1 cellular context compared by ENCODE assay signal in the genomic region with DNA sequence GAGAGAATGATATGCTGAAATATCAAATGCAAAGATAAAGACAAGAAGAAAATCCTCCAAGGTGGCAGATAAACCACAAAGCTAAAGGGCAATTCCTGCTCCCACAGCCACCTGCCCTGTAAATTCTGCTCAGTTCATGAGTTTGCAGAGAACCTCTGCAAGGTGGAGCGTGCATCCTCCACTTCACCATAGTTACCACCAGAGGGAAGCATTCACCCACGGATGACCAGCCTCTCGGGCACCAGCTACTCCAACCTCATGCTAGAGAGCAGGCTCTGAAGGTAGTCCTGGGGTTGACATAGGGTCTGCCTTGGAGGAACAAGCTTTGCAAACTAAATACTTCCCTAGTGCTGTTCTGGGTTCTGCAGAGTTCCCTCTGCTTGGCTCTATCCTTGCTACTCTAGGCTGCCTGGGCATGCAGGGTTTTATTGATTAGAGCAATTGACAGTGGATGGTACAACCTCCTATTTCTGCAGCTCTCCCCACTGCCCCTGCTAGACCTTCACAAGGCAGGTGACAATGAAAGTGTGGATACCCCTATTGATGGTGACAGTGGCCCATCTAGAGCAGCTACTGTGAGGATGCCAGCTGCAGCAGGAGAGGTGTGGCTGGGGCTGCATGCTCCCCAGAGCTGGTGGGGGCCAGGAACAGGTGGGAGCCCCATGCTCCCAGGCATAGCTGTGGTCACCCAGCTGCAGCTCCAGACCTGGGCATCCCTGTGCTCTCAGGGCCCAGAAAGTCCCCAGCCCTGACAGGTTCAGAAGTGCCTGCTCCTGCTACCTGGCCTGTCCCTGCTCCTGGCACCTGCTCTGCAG.
TF ChIP-seq lines count a peak whose summit lies in the region.

No MANE protein-coding gene starts in this region.

TF ChIP-seq in HepG2, 621 proteins besides CTCF, POLR2A, EP300 and RAD21 (continued from another document and continues in another):
- TF ChIP-seq, protein P1, sequence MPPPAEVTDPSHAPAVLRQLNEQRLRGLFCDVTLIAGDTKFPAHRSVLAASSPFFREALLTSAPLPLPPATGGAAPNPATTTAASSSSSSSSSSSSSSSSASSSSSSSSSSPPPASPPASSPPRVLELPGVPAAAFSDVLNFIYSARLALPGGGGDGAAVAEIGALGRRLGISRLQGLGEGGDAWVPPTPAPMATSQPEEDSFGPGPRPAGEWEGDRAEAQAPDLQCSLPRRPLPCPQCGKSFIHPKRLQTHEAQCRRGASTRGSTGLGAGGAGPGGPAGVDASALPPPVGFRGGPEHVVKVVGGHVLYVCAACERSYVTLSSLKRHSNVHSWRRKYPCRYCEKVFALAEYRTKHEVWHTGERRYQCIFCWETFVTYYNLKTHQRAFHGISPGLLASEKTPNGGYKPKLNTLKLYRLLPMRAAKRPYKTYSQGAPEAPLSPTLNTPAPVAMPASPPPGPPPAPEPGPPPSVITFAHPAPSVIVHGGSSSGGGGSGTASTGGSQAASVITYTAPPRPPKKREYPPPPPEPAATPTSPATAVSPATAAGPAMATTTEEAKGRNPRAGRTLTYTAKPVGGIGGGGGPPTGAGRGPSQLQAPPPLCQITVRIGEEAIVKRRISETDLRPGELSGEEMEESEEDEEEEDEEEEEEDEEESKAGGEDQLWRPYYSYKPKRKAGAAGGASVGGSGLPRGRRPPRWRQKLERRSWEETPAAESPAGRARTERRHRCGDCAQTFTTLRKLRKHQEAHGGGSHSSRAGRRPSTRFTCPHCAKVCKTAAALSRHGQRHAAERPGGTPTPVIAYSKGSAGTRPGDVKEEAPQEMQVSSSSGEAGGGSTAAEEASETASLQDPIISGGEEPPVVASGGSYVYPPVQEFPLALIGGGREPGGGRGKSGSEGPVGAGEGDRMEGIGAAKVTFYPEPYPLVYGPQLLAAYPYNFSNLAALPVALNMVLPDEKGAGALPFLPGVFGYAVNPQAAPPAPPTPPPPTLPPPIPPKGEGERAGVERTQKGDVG (CRISPR knock-in tag; IDR thresholded peaks at IDR 0.05; ENCODE audit: borderline replicate concordance), result no peak
- TF ChIP-seq, protein P2, sequence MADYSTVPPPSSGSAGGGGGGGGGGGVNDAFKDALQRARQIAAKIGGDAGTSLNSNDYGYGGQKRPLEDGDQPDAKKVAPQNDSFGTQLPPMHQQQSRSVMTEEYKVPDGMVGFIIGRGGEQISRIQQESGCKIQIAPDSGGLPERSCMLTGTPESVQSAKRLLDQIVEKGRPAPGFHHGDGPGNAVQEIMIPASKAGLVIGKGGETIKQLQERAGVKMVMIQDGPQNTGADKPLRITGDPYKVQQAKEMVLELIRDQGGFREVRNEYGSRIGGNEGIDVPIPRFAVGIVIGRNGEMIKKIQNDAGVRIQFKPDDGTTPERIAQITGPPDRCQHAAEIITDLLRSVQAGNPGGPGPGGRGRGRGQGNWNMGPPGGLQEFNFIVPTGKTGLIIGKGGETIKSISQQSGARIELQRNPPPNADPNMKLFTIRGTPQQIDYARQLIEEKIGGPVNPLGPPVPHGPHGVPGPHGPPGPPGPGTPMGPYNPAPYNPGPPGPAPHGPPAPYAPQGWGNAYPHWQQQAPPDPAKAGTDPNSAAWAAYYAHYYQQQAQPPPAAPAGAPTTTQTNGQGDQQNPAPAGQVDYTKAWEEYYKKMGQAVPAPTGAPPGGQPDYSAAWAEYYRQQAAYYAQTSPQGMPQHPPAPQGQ (CRISPR knock-in tag; IDR thresholded peaks at IDR 0.05; ENCODE audit: borderline replicate concordance), result no peak
- TF ChIP-seq ZNF598 (CRISPR knock-in tag; IDR thresholded peaks at IDR 0.05; ENCODE audit: borderline replicate concordance) (no peak), WIZ (CRISPR knock-in tag; IDR thresholded peaks at IDR 0.05) (no peak), ZNF264 (CRISPR knock-in tag; IDR thresholded peaks at IDR 0.05) (no peak), ZNF766 (CRISPR knock-in tag; IDR thresholded peaks at IDR 0.05; ENCODE audit: borderline replicate concordance) (no peak), ZNF232 (CRISPR knock-in tag; IDR thresholded peaks at IDR 0.05; ENCODE audit: borderline replicate concordance) (no peak), SAP130 (CRISPR knock-in tag; IDR thresholded peaks at IDR 0.05; ENCODE audit: low read depth) (peak; percentile 25; the same call in 1 of the 2 replicates), SKIL (CRISPR knock-in tag; IDR thresholded peaks at IDR 0.05; ENCODE audit: borderline replicate concordance) (no peak), ZNF816 (CRISPR knock-in tag; IDR thresholded peaks at IDR 0.05; ENCODE audit: borderline replicate concordance) (no peak), SUZ12 (IDR thresholded peaks at IDR 0.05; ENCODE audit: low read depth, low read length) (no peak), NAIF1 (CRISPR knock-in tag; IDR thresholded peaks at IDR 0.05; ENCODE audit: borderline replicate concordance) (no peak), ZFP36L2 (CRISPR knock-in tag; IDR thresholded peaks at IDR 0.05) (no peak), MIXL1 (CRISPR knock-in tag; IDR thresholded peaks at IDR 0.05) (0 out of 2 replicates have a peak, but pooled peaks have one; percentile 18), MNT (IDR thresholded peaks at IDR 0.05) (no peak), SRSF9 (IDR thresholded peaks at IDR 0.05; ENCODE audit: borderline replicate concordance, insufficient read depth, low read depth, low read length, poor library complexity, severe bottlenecking) (no peak), ZNF788 (CRISPR knock-in tag; IDR thresholded peaks at IDR 0.05; ENCODE audit: borderline replicate concordance) (no peak), ZNF331 (CRISPR knock-in tag; IDR thresholded peaks at IDR 0.05) (peak; percentile 52; the same call in 1 of the 2 replicates), SALL2 (CRISPR knock-in tag; IDR thresholded peaks at IDR 0.05) (no peak), ZNF30 (CRISPR knock-in tag; IDR thresholded peaks at IDR 0.05) (no peak), ZFP1 (CRISPR knock-in tag; IDR thresholded peaks at IDR 0.05) (no peak), RFXANK (CRISPR knock-in tag; IDR thresholded peaks at IDR 0.05) (no peak), KLF6 (CRISPR knock-in tag; IDR thresholded peaks at IDR 0.05) (no peak), ZGPAT (CRISPR knock-in tag; IDR thresholded peaks at IDR 0.05) (no peak), ZBTB40 (IDR thresholded peaks at IDR 0.05) (no peak), ZBTB40 (CRISPR knock-in tag; IDR thresholded peaks at IDR 0.05) (no peak), BRCA1 (CRISPR knock-in tag; IDR thresholded peaks at IDR 0.05) (no peak), NR2F2 (IDR thresholded peaks at IDR 0.05; ENCODE audit: borderline replicate concordance, low read depth) (no peak)
- TF ChIP-seq, protein P3, sequence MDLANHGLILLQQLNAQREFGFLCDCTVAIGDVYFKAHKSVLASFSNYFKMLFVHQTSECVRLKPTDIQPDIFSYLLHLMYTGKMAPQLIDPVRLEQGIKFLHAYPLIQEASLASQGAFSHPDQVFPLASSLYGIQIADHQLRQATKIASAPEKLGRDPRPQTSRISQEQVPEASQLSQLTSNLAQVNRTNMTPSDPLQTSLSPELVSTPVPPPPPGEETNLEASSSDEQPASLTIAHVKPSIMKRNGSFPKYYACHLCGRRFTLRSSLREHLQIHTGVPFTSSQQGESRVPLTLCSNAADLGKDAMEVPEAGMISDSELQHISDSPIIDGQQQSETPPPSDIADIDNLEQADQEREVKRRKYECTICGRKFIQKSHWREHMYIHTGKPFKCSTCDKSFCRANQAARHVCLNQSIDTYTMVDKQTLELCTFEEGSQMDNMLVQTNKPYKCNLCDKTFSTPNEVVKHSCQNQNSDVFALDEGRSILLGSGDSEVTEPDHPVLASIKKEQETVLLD (CRISPR knock-in tag; IDR thresholded peaks at IDR 0.05; ENCODE audit: low read depth), result no peak
- TF ChIP-seq, protein P4, sequence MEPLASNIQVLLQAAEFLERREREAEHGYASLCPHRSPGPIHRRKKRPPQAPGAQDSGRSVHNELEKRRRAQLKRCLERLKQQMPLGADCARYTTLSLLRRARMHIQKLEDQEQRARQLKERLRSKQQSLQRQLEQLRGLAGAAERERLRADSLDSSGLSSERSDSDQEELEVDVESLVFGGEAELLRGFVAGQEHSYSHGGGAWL (CRISPR knock-in tag; IDR thresholded peaks at IDR 0.05), result 0 out of 2 replicates have a peak, but pooled peaks have one; percentile 34
